19 cellular contexts compared by ENCODE assay signal in the genomic region with DNA sequence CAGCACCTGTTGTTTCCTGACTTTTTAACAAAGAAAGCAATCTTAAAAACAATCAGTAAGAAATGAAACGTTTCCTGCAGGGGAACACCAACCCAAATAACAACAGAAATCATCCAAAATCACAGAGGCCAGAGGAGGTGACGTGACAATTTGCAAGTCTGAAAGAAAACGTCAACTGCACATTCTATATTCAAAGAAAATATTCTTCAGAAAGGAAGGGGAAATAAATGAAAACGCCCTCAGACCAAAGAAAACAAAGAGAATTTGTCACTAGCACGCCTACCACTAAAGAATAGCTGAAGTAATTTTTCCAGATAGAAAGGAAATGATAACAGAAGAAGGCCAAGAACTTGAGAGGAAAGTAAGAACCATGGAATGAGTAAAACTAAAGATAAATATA.
DNase-seq lines count a peak whose midpoint lies in the region; TF ChIP-seq lines count a peak whose summit lies in the region.
"Had no signal": no experiment of that assay in that cellular context is flagged by ENCODE, and none has a peak within 500 bp of the region (broad histone marks: within the 10 kb centered on the region; RNA-seq: fewer than 3 reads in every experiment).

No MANE protein-coding gene starts in this region.

- peaks cover 7% of the 10 kb centered on the region for H3K9me3 Mint-ChIP-seq in activated CD4-positive, alpha-beta T cell treated with anti-CD3 and anti-CD28 coated beads, Interleukin-2, amount 10 ng/mL, durations not matched to agents 24 days and 14 days
- H3K9me3 Mint-ChIP-seq in chondrocyte (ENCODE audit: low read depth), result peaks cover 4% of the 10 kb centered on the region

- H3K36me3 Mint-ChIP-seq in activated CD4-positive, alpha-beta T cell treated with anti-CD3 and anti-CD28 coated beads, Interleukin-2, amount 10 ng/mL, durations not matched to agents 24 days and 14 days (ENCODE audit: low read depth), result peaks cover 10% of the 10 kb centered on the region
- no peaks in the 10 kb centered on the region for H3K36me3 Mint-ChIP-seq in chondrocyte (ENCODE audit: low read depth)

- no peaks in the 10 kb centered on the region for H3K27me3 Mint-ChIP-seq in activated CD4-positive, alpha-beta T cell treated with anti-CD3 and anti-CD28 coated beads, Interleukin-2, amount 10 ng/mL, durations not matched to agents 24 days and 14 days
- no peaks in the 10 kb centered on the region for H3K27me3 Mint-ChIP-seq in chondrocyte (ENCODE audit: low read depth)
- H3K27me3 Mint-ChIP-seq: activated B cell treated with CpG ODN at 0.5 μM for 24 hours, memory B cell had no signal

- no peak for TF ChIP-seq CTCF in chondrocyte (IDR thresholded peaks at IDR 0.05)

- peaks cover 14% of the 10 kb centered on the region for H3K4me1 Mint-ChIP-seq in activated CD4-positive, alpha-beta T cell treated with anti-CD3 and anti-CD28 coated beads, Interleukin-2, amount 10 ng/mL, durations not matched to agents 24 days and 14 days
- peaks cover 10% of the 10 kb centered on the region for H3K4me1 Mint-ChIP-seq in chondrocyte (ENCODE audit: low read depth)
- H3K4me1 Mint-ChIP-seq: activated B cell treated with CpG ODN at 0.5 μM for 24 hours, memory B cell had no signal

- peak; percentile 70 for DNase-seq in activated CD4-positive, alpha-beta T cell treated with anti-CD3 and anti-CD28 coated beads, Interleukin-2, amount 10 ng/mL, durations not matched to agents 24 days and 14 days
- DNase-seq in activated CD4-positive, alpha-beta T cell treated with anti-CD3 and anti-CD28 coated beads for 48 hours, result no peak
- DNase-seq in stimulated activated CD4-positive, alpha-beta T cell treated with anti-CD3 and anti-CD28 coated beads, Interleukin-15, amount 100 ng/mL, for 24 hours, result peak; percentile 18
- DNase-seq in stimulated activated CD4-positive, alpha-beta T cell treated with anti-CD3 and anti-CD28 coated beads, Interleukin-2, amount 100 ng/mL, for 24 hours, result no peak
- DNase-seq in chondrocyte (ENCODE audit: low spot score) (no peak), NCI-H526 treated with DMSO at 0.1 percent for 48 hours (lab: John Stamatoyannopoulos, UW) (no peak), Ammon's horn (ENCODE audit: low spot score) (no peak), NCI-H128 (lab: John Stamatoyannopoulos, UW; ENCODE audit: unreplicated experiment) (no peak)
- DNase-seq: activated B cell treated with CpG ODN at 0.5 μM for 24 hours; BE2C; brain microvascular endothelial cell; Caco-2; colonic mucosa; GM23248; KG1; NCI-H1436 treated with DMSO at 0.1 percent for 48 hours; NCI-H510A treated with DMSO at 0.1 percent for 48 hours; stimulated activated naive CD4-positive, alpha-beta T cell treated with Interleukin-2 at 50 U/mL for 16 hours had no signal

- peak overlapping the region; percentile 53 for H3K4me3 Mint-ChIP-seq in activated CD4-positive, alpha-beta T cell treated with anti-CD3 and anti-CD28 coated beads, Interleukin-2, amount 10 ng/mL, durations not matched to agents 24 days and 14 days
- no peak overlapping the region for H3K4me3 Mint-ChIP-seq in chondrocyte (ENCODE audit: unreplicated experiment)
- H3K4me3 Mint-ChIP-seq: activated B cell treated with CpG ODN at 0.5 μM for 24 hours, memory B cell had no signal

- intact Hi-C loops in activated CD4-positive, alpha-beta T cell treated with anti-CD3 and anti-CD28 coated beads, Interleukin-2, amount 10 ng/mL, durations not matched to agents 24 days and 14 days (cut with micrococcal nuclease), result loop anchor here (1.0 to 2.0 kb wide), 6 partner anchors 8 to 160 kb away; a partner anchor contains a TSS

- H3K27ac Mint-ChIP-seq in activated CD4-positive, alpha-beta T cell treated with anti-CD3 and anti-CD28 coated beads, Interleukin-2, amount 10 ng/mL, durations not matched to agents 24 days and 14 days, result peak overlapping the region; percentile 95
- H3K27ac Mint-ChIP-seq in chondrocyte (ENCODE audit: unreplicated experiment), result peak overlapping the region; percentile 36
- H3K27ac Mint-ChIP-seq: activated B cell treated with CpG ODN at 0.5 μM for 24 hours, memory B cell had no signal

Comparison
In these comparisons a context has a peak if more than half of its experiments do, and no peak if none do; other contexts are left out.
1. DNase-seq: peak in activated CD4-positive, alpha-beta T cell treated with anti-CD3 and anti-CD28 coated beads, Interleukin-2, amount 10 ng/mL, durations not matched to agents 24 days and 14 days (single experiment) and stimulated activated CD4-positive, alpha-beta T cell treated with anti-CD3 and anti-CD28 coated beads, Interleukin-15, amount 100 ng/mL, for 24 hours (single experiment); none in activated CD4-positive, alpha-beta T cell treated with anti-CD3 and anti-CD28 coated beads for 48 hours (single experiment), stimulated activated CD4-positive, alpha-beta T cell treated with anti-CD3 and anti-CD28 coated beads, Interleukin-2, amount 100 ng/mL, for 24 hours (0 of 2), chondrocyte (single experiment), NCI-H526 treated with DMSO at 0.1 percent for 48 hours (single experiment), Ammon's horn (single experiment) and NCI-H128 (single experiment).